ENCODE assay signal across 8 cellular contexts in the genomic region with DNA sequence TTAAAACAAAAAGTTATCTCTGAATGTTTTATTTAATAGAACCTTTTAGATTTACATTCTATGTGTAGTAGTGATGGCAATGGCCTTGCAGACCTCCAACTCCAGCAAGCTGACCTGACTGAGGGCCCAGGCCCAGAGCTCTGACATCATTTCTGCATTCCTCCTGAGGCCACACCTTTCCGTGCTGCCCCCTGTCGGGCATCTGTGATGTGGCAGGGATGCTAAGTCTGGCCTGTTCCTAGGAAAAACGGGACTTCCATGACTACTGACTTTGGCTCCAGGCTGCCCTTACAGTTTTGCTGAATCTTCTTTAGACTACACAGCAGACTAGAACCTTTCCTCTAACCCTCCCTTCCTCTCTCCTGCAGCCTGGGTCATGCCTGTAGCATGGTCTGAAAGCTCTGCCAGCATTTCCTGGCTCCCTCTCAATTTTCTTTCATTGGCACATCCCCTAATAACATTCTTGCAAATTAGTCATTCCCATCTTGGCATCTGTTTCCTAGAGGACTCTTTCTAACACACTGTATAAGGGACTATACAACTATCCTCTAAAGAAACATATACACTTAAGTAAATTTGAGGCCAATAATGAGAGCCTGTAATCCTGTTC.
DNase-seq lines count a peak whose midpoint lies in the region; ATAC-seq, FAIRE-seq and TF ChIP-seq lines count a peak whose summit lies in the region.

No MANE protein-coding gene starts in this region.

- DNase-seq in COLO829 (ENCODE audit: low spot score) (peak; percentile 26), H4 (ENCODE audit: low spot score) (peak; percentile 10), Panc1 (ENCODE audit: low read depth, low spot score) (peak; percentile 2), left ventricle myocardium superior (peak; percentile 26), anterior cingulate cortex (lab: John Stamatoyannopoulos, UW) (no peak), HTR-8/SVneo (ENCODE audit: insufficient read length, low spot score) (no peak)

- H3K4me1 ChIP-seq in Panc1 (ENCODE audit: control insufficient read depth, insufficient read depth, low read length), result no peaks in the 10 kb centered on the region

- POLR2A ChIA-PET in Panc1 (lab: Charles Lee), result no interaction called here

- no peaks in the 10 kb centered on the region for H3K27me3 ChIP-seq in Panc1 (ENCODE audit: control insufficient read depth, insufficient read depth, low read length)

- ATAC-seq in Panc1 (no peak), left ventricle myocardium superior (peak; percentile 87), GM19328 (IDR thresholded peaks at IDR 0.05; ENCODE audit: unreplicated experiment) (no peak), HG03442 (IDR thresholded peaks at IDR 0.05; ENCODE audit: unreplicated experiment) (no peak)

- CTCF ChIA-PET in Panc1 (lab: Charles Lee), result no interaction called here

- no peaks in the 10 kb centered on the region for H3K36me3 ChIP-seq in Panc1 (ENCODE audit: control insufficient read depth, insufficient read depth, low read length)

- no peak for FAIRE-seq in HTR-8/SVneo (lab: Jason Lieb, UNC)

- BruUV-seq in Panc1 (replicated peaks; lab: Mats Ljungman, UMichigan), result no TSS peak

- TF ChIP-seq CTCF in Panc1 (IDR thresholded peaks at IDR 0.05), result peak; percentile 42

- no peaks in the 10 kb centered on the region for H3K9me3 ChIP-seq in Panc1 (ENCODE audit: control insufficient read depth, insufficient read depth, low read depth, low read length)

- in situ Hi-C loops in Panc1 (cut with HindIII; ENCODE audit: low pct_unique_long_range_greater_than_20kb, low sequenced_read_pairs), result no loop called here

- intact Hi-C loops in Panc1 (cut with micrococcal nuclease; ENCODE audit: unreplicated experiment) (no loop called here), left ventricle myocardium superior (cut with micrococcal nuclease) (no loop called here)

- H3K4me3 ChIP-seq in Panc1 (ENCODE audit: low read depth in 2 of 2, low read length in 2 of 2), result no peak overlapping the region

- no peak overlapping the region for H3K27ac ChIP-seq in Panc1 (ENCODE audit: low read length)

Comparison
In these comparisons a context has a peak if more than half of its experiments do, and no peak if none do; other contexts are left out.
1. DNase-seq: peak in COLO829 (single experiment), H4 (single experiment), Panc1 (single experiment) and left ventricle myocardium superior (single experiment); none in anterior cingulate cortex (0 of 58) and HTR-8/SVneo (single experiment).